ENCODE assay signal across 8 cellular contexts in genomic region chr6:130517444-130517931, GRCh38.
DNase-seq lines count a peak whose midpoint lies in the region; ATAC-seq and TF ChIP-seq lines count a peak whose summit lies in the region.

No MANE protein-coding gene starts in this region.

- ATAC-seq in HG02943 (IDR thresholded peaks at IDR 0.05; ENCODE audit: low read depth, unreplicated experiment): peak; percentile 75

- H3K27ac Mint-ChIP-seq in T-helper 1 cell treated with Interleukin-12 subunit alpha and Interleukin-12 subunit beta and Interleukin-4 antibody, amounts not matched to agents 30 μg/mL and 1 μg/mL, for 36 hours: peak overlapping the region; percentile 90
- H3K27ac Mint-ChIP-seq in stimulated activated naive CD8-positive, alpha-beta T cell treated with anti-CD3 and anti-CD28 coated beads, Interleukin-15, Interleukin-2, amounts not matched to agents 100 ng/mL and 50 ng/mL, for 24 hours: peak overlapping the region; percentile 45

- TF ChIP-seq CTCF in Peyer's patch (IDR thresholded peaks at IDR 0.05): no peak

- no peaks in the 10 kb centered on the region for H3K4me1 ChIP-seq in Peyer's patch

- DNase-seq in stimulated activated CD4-positive, alpha-beta T cell treated with anti-CD3 and anti-CD28 coated beads, Interleukin-1b, Interleukin-23, amount 100 ng/mL, for 48 hours: peak; percentile 19
- DNase-seq in stimulated activated CD4-positive, alpha-beta T cell treated with anti-CD3 and anti-CD28 coated beads, Interleukin-2, amount 100 ng/mL, for 24 hours: no peak
- DNase-seq in NCI-H2227 treated with DMSO at 0.1 percent for 48 hours (lab: John Stamatoyannopoulos, UW) (no peak), Peyer's patch (no peak)
- no peak for DNase-seq in activated CD4-positive, CD25-positive, alpha-beta regulatory T cell treated with anti-CD3 and anti-CD28 coated beads, Interleukin-2, amount 50 U/mL, for 72 hours

- peaks cover 52% of the 10 kb centered on the region for H3K36me3 Mint-ChIP-seq in T-helper 1 cell treated with Interleukin-12 subunit alpha and Interleukin-12 subunit beta and Interleukin-4 antibody, amounts not matched to agents 30 μg/mL and 1 μg/mL, for 36 hours (ENCODE audit: low read depth)
- peaks cover 10% of the 10 kb centered on the region for H3K36me3 Mint-ChIP-seq in stimulated activated naive CD8-positive, alpha-beta T cell treated with anti-CD3 and anti-CD28 coated beads, Interleukin-15, Interleukin-2, amounts not matched to agents 100 ng/mL and 50 ng/mL, for 24 hours (ENCODE audit: low read depth)

- no peaks in the 10 kb centered on the region for H3K9me3 ChIP-seq in Peyer's patch

- H3K27me3 ChIP-seq in Peyer's patch: no peaks in the 10 kb centered on the region

- H3K36me3 ChIP-seq in Peyer's patch: no peaks in the 10 kb centered on the region

- H3K4me3 Mint-ChIP-seq in T-helper 1 cell treated with Interleukin-12 subunit alpha and Interleukin-12 subunit beta and Interleukin-4 antibody, amounts not matched to agents 30 μg/mL and 1 μg/mL, for 36 hours: peak overlapping the region; percentile 17
- no peak overlapping the region for H3K4me3 Mint-ChIP-seq in stimulated activated naive CD8-positive, alpha-beta T cell treated with anti-CD3 and anti-CD28 coated beads, Interleukin-15, Interleukin-2, amounts not matched to agents 100 ng/mL and 50 ng/mL, for 24 hours

- no peak for TF ChIP-seq POLR2A in Peyer's patch (IDR thresholded peaks at IDR 0.05)

- H3K27ac ChIP-seq in Peyer's patch: no peak overlapping the region

- peaks cover 56% of the 10 kb centered on the region for H3K4me1 Mint-ChIP-seq in T-helper 1 cell treated with Interleukin-12 subunit alpha and Interleukin-12 subunit beta and Interleukin-4 antibody, amounts not matched to agents 30 μg/mL and 1 μg/mL, for 36 hours (ENCODE audit: low read depth)
- H3K4me1 Mint-ChIP-seq in stimulated activated naive CD8-positive, alpha-beta T cell treated with anti-CD3 and anti-CD28 coated beads, Interleukin-15, Interleukin-2, amounts not matched to agents 100 ng/mL and 50 ng/mL, for 24 hours (ENCODE audit: low read depth): peaks cover 56% of the 10 kb centered on the region

- H3K27me3 Mint-ChIP-seq in T-helper 1 cell treated with Interleukin-12 subunit alpha and Interleukin-12 subunit beta and Interleukin-4 antibody, amounts not matched to agents 30 μg/mL and 1 μg/mL, for 36 hours (ENCODE audit: low read depth): no peaks in the 10 kb centered on the region
- H3K27me3 Mint-ChIP-seq in stimulated activated naive CD8-positive, alpha-beta T cell treated with anti-CD3 and anti-CD28 coated beads, Interleukin-15, Interleukin-2, amounts not matched to agents 100 ng/mL and 50 ng/mL, for 24 hours: no peaks in the 10 kb centered on the region

- no peak overlapping the region for H3K4me3 ChIP-seq in Peyer's patch

- peaks cover 53% of the 10 kb centered on the region for H3K9me3 Mint-ChIP-seq in T-helper 1 cell treated with Interleukin-12 subunit alpha and Interleukin-12 subunit beta and Interleukin-4 antibody, amounts not matched to agents 30 μg/mL and 1 μg/mL, for 36 hours
- peaks cover 27% of the 10 kb centered on the region for H3K9me3 Mint-ChIP-seq in stimulated activated naive CD8-positive, alpha-beta T cell treated with anti-CD3 and anti-CD28 coated beads, Interleukin-15, Interleukin-2, amounts not matched to agents 100 ng/mL and 50 ng/mL, for 24 hours
